3 cellular contexts compared by ENCODE assay signal in genomic region chr2:24984912-24985311, GRCh38.
TF ChIP-seq lines count a peak whose summit lies in the region.

No MANE protein-coding gene starts in this region.

TF ChIP-seq in IMR-90, 13 proteins besides CTCF, POLR2A, EP300 and RAD21 (continued from another document):
- TF ChIP-seq FOS (IDR thresholded peaks at IDR 0.05; ENCODE audit: low read depth, low read length) (no peak), MAFK (IDR thresholded peaks at IDR 0.05; ENCODE audit: low read depth, low read length) (no peak), MAZ (IDR thresholded peaks at IDR 0.05; ENCODE audit: borderline replicate concordance, low read depth, low read length) (no peak), CEBPB (IDR thresholded peaks at IDR 0.05; ENCODE audit: low read depth, low read length) (no peak), CHD1 (IDR thresholded peaks at IDR 0.05; ENCODE audit: low read depth, low read length) (no peak), RCOR1 (IDR thresholded peaks at IDR 0.05; ENCODE audit: insufficient replicate concordance, low read length) (no peak), NFE2L2 (IDR thresholded peaks at IDR 0.05; ENCODE audit: low read depth, low read length) (no peak), SMC3 (IDR thresholded peaks at IDR 0.05; ENCODE audit: low read depth, low read length) (no peak), ELK1 (IDR thresholded peaks at IDR 0.05; ENCODE audit: borderline replicate concordance, low read depth, low read length) (no peak), USF2 (IDR thresholded peaks at IDR 0.05; ENCODE audit: low read depth, low read length) (no peak), MXI1 (IDR thresholded peaks at IDR 0.05; ENCODE audit: borderline replicate concordance, low read depth, low read length) (no peak), BHLHE40 (IDR thresholded peaks at IDR 0.05; ENCODE audit: low read depth, low read length) (no peak)

TF ChIP-seq in SK-N-SH, 30 proteins besides CTCF, POLR2A, EP300 and RAD21:
- TF ChIP-seq MXI1 (IDR thresholded peaks at IDR 0.05; ENCODE audit: low read depth, low read length) (peak; percentile 97), TCF12 (IDR thresholded peaks at IDR 0.05) (no peak), FOXJ3 (CRISPR knock-in tag; IDR thresholded peaks at IDR 0.05) (0 out of 2 replicates have a peak, but pooled peaks have one; percentile 9), FOXM1 (IDR thresholded peaks at IDR 0.05; ENCODE audit: low read depth) (no peak), NRF1 (IDR thresholded peaks at IDR 0.05; ENCODE audit: low read depth, low read length) (peak; percentile 77), GATA2 (CRISPR knock-in tag; IDR thresholded peaks at IDR 0.05) (0 out of 2 replicates have a peak, but pooled peaks have one; percentile 21)

TF ChIP-seq in GM12891, 5 proteins besides CTCF, POLR2A, EP300 and RAD21 (continued from another document):
- no peak for TF ChIP-seq POLR2AphosphoS5 (IDR thresholded peaks at IDR 0.05; ENCODE audit: low read depth, low read length)
- no peak for TF ChIP-seq TAF1 (IDR thresholded peaks at IDR 0.05; ENCODE audit: low read depth, low read length)
- no peak for TF ChIP-seq SPI1 (IDR thresholded peaks at IDR 0.05; ENCODE audit: low read depth, low read length)
- no peak for TF ChIP-seq POU2F2 (IDR thresholded peaks at IDR 0.05; ENCODE audit: low read depth, low read length)
TF ChIP-seq in GM12891: peak in this region for 0.
